Comparison of ENCODE assay signal across 9 cellular contexts in genomic region chr17:3915642-3916012, GRCh38. TPM values are rescaled to one million over a fixed set of nuclear protein-coding genes. Genes with fewer than 3 reads are reported as not detected.
DNase-seq lines count a peak whose midpoint lies in the region; ATAC-seq and TF ChIP-seq lines count a peak whose summit lies in the region.
"Had no signal": no experiment of that assay in that cellular context is flagged by ENCODE, and none has a peak within 500 bp of the region (broad histone marks: within the 10 kb centered on the region; RNA-seq: fewer than 3 reads in every experiment).

No MANE protein-coding gene starts in this region.

- TF ChIP-seq CTCF in Peyer's patch (IDR thresholded peaks at IDR 0.05) (no peak), esophagus muscularis mucosa (IDR thresholded peaks at IDR 0.05) (no peak)

- no peaks in the 10 kb centered on the region for H3K9me3 Mint-ChIP-seq in stimulated activated memory B cell treated with anti-CD40 and anti-IgM and Interleukin-4, amounts not matched to agents 10 μg/mL and 1 μg/mL and 100 μg/mL, for 72 hours

- WGBS in esophagus muscularis mucosa: 81% methylated on average over 11 of the region's 12 CpGs

- TF ChIP-seq POLR2A in Peyer's patch (IDR thresholded peaks at IDR 0.05) (no peak), esophagus muscularis mucosa (IDR thresholded peaks at IDR 0.05; ENCODE audit: low read depth) (no peak)

- H3K27ac Mint-ChIP-seq in stimulated activated memory B cell treated with anti-CD40 and anti-IgM and Interleukin-4, amounts not matched to agents 10 μg/mL and 1 μg/mL and 100 μg/mL, for 72 hours: peak overlapping the region; percentile 91

- peak; percentile 66 for DNase-seq in activated CD8-positive, alpha-beta memory T cell treated with anti-CD3 and anti-CD28 coated beads for 24 hours
- DNase-seq in activated CD8-positive, alpha-beta memory T cell treated with anti-CD3 and anti-CD28 coated beads, Interleukin-2, amount 50 U/mL, for 4 hours: no peak
- DNase-seq in Peyer's patch: peak in 1 of 3 donors; percentile 32
- no peak for DNase-seq in esophagus muscularis mucosa (ENCODE audit: extremely low spot score)
- DNase-seq in hippocampal formation (lab: John Stamatoyannopoulos, UW): no peak
- DNase-seq in NCI-H128 (lab: John Stamatoyannopoulos, UW; ENCODE audit: unreplicated experiment): no peak
- DNase-seq: NCI-H187 treated with DMSO at 0.1 percent for 48 hours had no signal

- H3K36me3 ChIP-seq in Peyer's patch (no peaks in the 10 kb centered on the region), esophagus muscularis mucosa (no peaks in the 10 kb centered on the region)

- H3K9me3 ChIP-seq in Peyer's patch (no peaks in the 10 kb centered on the region), esophagus muscularis mucosa (no peaks in the 10 kb centered on the region)

- H3K36me3 Mint-ChIP-seq in stimulated activated memory B cell treated with anti-CD40 and anti-IgM and Interleukin-4, amounts not matched to agents 10 μg/mL and 1 μg/mL and 100 μg/mL, for 72 hours: no peaks in the 10 kb centered on the region

- TF ChIP-seq EP300 in esophagus muscularis mucosa (IDR thresholded peaks at IDR 0.05): no peak

- no peak for ATAC-seq in stimulated activated memory B cell treated with anti-CD40 and anti-IgM and Interleukin-4, amounts not matched to agents 10 μg/mL and 1 μg/mL and 100 μg/mL, for 72 hours
- ATAC-seq in HG03521 (IDR thresholded peaks at IDR 0.05; ENCODE audit: unreplicated experiment): no peak

- no peaks in the 10 kb centered on the region for H3K27me3 Mint-ChIP-seq in stimulated activated memory B cell treated with anti-CD40 and anti-IgM and Interleukin-4, amounts not matched to agents 10 μg/mL and 1 μg/mL and 100 μg/mL, for 72 hours

- peaks cover 69% of the 10 kb centered on the region for H3K4me1 Mint-ChIP-seq in stimulated activated memory B cell treated with anti-CD40 and anti-IgM and Interleukin-4, amounts not matched to agents 10 μg/mL and 1 μg/mL and 100 μg/mL, for 72 hours

- H3K4me3 ChIP-seq in Peyer's patch (peak overlapping the region in 3 of 4 donors; percentile 31 to 34 (median 34)), esophagus muscularis mucosa (peak overlapping the region; percentile 10 to 29 (median 19))

- H3K27ac ChIP-seq in Peyer's patch (peak overlapping the region; percentile 74 to 85 (median 80)), esophagus muscularis mucosa (replicated peaks in 1 of 4) (peak overlapping the region; percentile 44 to 82 (median 64))

- H3K4me1 ChIP-seq in Peyer's patch (peaks cover 0 to 44% (median 22%) of the 10 kb centered on the region in 4 donors), esophagus muscularis mucosa (peaks cover 16 to 62% (median 49%) of the 10 kb centered on the region in 4 donors)

- intact Hi-C loops in esophagus muscularis mucosa (cut with DNase I): loop anchor here (2.0 kb wide), 1 partner anchor 89 kb away; no protein-coding TSS in a partner anchor

- H3K27me3 ChIP-seq in Peyer's patch (no peaks in the 10 kb centered on the region), esophagus muscularis mucosa (no peaks in the 10 kb centered on the region)

- peak overlapping the region; percentile 76 for H3K4me3 Mint-ChIP-seq in stimulated activated memory B cell treated with anti-CD40 and anti-IgM and Interleukin-4, amounts not matched to agents 10 μg/mL and 1 μg/mL and 100 μg/mL, for 72 hours

RNA-seq across cellular contexts. Expression of gene P2RX1, which starts 0.6 kb away (rescaled TPM):
- total RNA-seq in Peyer's patch (10 to 100 TPM in 1 of 4 donors, 1 to 10 TPM in 2, under 1 TPM in 1; 0.88 to 27.2 (median 4.3) TPM), esophagus muscularis mucosa (10 to 100 TPM in 2 of 4 donors, 1 to 10 TPM in 2; 3.7 to 26.0 (median 10.2) TPM)

RNA-seq across cellular contexts. Expression of gene CAMKK1, which starts 22.8 kb away (rescaled TPM):
- total RNA-seq in Peyer's patch (10 to 100 TPM in 1 of 4 donors, 1 to 10 TPM in 3; 2.5 to 13.2 (median 4.6) TPM), esophagus muscularis mucosa (1 to 10 TPM; 2.9 to 8.8 (median 4.4) TPM)

RNA-seq across cellular contexts. Expression of gene ATP2A3, which starts 48.6 kb away (rescaled TPM):
- total RNA-seq in Peyer's patch (100 to 1,000 TPM in 2 of 4 donors, 10 to 100 TPM in 2; 78.6 to 231 (median 112) TPM), esophagus muscularis mucosa (10 to 100 TPM; 17.9 to 35.4 (median 24.8) TPM)
